In the genomic region with DNA sequence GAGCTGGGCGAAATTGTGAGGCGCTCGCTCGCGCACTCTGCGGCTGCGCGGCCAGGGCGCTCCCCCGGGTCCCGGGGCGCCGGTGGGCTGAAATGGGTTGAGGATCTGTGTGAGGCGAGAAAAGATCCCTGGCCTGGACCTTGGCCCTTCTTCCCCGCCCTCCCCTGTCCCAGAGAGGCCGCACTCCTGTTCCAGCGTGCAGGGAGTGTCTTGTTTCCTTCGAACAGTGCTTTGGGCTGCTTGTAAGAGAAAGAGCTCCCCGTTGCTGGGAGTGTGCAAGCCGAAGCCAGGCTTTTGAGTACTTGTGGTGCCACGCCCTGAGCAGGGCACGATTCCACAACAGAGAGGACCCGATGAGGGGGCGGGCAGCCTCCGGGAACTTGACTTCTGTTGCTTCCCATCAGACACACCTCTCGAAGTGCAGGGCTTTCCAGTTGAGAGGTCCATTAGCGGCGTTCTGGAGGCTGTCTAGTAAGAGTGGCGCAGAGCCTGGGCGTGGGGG, we compare ENCODE assay signal across 6 cellular contexts. TPM values are rescaled to one million over a fixed set of nuclear protein-coding genes. Genes with fewer than 3 reads are reported as not detected.
DNase-seq lines count a peak whose midpoint lies in the region; ATAC-seq and TF ChIP-seq lines count a peak whose summit lies in the region.

No MANE protein-coding gene starts in this region.

- CTCF ChIA-PET in Calu3 (lab: Charles Lee): interaction anchor here (1.1 to 1.6 kb wide), 3 partner anchors 50 to 54 kb away, joined by 3 to 4 read pairs (median 3); partner anchors contain the start of gene SH3GLB2

- no peak for DNase-seq in Calu3
- peak; percentile 31 for DNase-seq in NCI-H128 (lab: John Stamatoyannopoulos, UW; ENCODE audit: unreplicated experiment)
- DNase-seq in fibroblast of gingiva (ENCODE audit: low read depth): peak; percentile 16

- H3K36me3 ChIP-seq in subcutaneous abdominal adipose tissue (ENCODE audit: control insufficient read depth in 5 of 5, insufficient read depth in 5 of 5, low read length in 5 of 5): peaks cover 0 to 22% (median 17%) of the 10 kb centered on the region in 5 donors

- H3K4me1 ChIP-seq in subcutaneous abdominal adipose tissue (ENCODE audit: control insufficient read depth in 5 of 5, insufficient read depth in 5 of 5, low read length in 5 of 5): peaks cover 5 to 22% (median 19%) of the 10 kb centered on the region in 5 donors

- intact Hi-C loops in Calu3 (cut with micrococcal nuclease; ENCODE audit: unreplicated experiment): no loop called here

- peak overlapping the region; percentile 72 to 92 (median 82) for H3K4me3 ChIP-seq in subcutaneous abdominal adipose tissue (ENCODE audit: low read depth in 1 of 5, low read length in 5 of 5)

- no peak for TF ChIP-seq CTCF in Calu3 (IDR thresholded peaks at IDR 0.05; ENCODE audit: unreplicated experiment)

- no peaks in the 10 kb centered on the region for H3K27me3 ChIP-seq in subcutaneous abdominal adipose tissue (ENCODE audit: control insufficient read depth in 5 of 5, insufficient read depth in 4 of 5, low read length in 5 of 5)

- no peaks in the 10 kb centered on the region for H3K4me1 Mint-ChIP-seq in Calu3 (ENCODE audit: low read depth, unreplicated experiment)

- H3K9me3 ChIP-seq in subcutaneous abdominal adipose tissue (ENCODE audit: control insufficient read depth in 5 of 5, low read length in 5 of 5): no peaks in the 10 kb centered on the region

- no peaks in the 10 kb centered on the region for H3K27me3 Mint-ChIP-seq in Calu3 (ENCODE audit: unreplicated experiment)

- ATAC-seq in HG03378 (IDR thresholded peaks at IDR 0.05; ENCODE audit: unreplicated experiment) (no peak), HG02885 (IDR thresholded peaks at IDR 0.05; ENCODE audit: poor library complexity, unreplicated experiment) (no peak)

- H3K36me3 Mint-ChIP-seq in Calu3 (ENCODE audit: insufficient read depth, unreplicated experiment): peaks cover 31% of the 10 kb centered on the region

- H3K27ac Mint-ChIP-seq in Calu3 (ENCODE audit: unreplicated experiment): no peak overlapping the region

- H3K9me3 Mint-ChIP-seq in Calu3 (ENCODE audit: low read depth, unreplicated experiment): no peaks in the 10 kb centered on the region

- peak overlapping the region; percentile 79 for H3K4me3 Mint-ChIP-seq in Calu3 (ENCODE audit: low read depth, unreplicated experiment)

- H3K9ac ChIP-seq in subcutaneous abdominal adipose tissue (ENCODE audit: low read length in 5 of 5): peak overlapping the region in 4 of 5 donors; percentile 77 to 85 (median 82)

- peak overlapping the region; percentile 72 for H3K27ac ChIP-seq in subcutaneous abdominal adipose tissue (ENCODE audit: low read depth, low read length)

- TSS peak; percentile 56 for BruUV-seq in Calu3 (replicated peaks; lab: Mats Ljungman, UMichigan)

RNA-seq across cellular contexts. Expression of gene DOLPP1, which starts 0.5 kb away (rescaled TPM):
- 14.4 and 16.1 TPM in 2 replicates for total RNA-seq in Calu3 (2022)

RNA-seq across cellular contexts. Expression of gene CRAT, which starts 29.2 kb away (rescaled TPM):
- total RNA-seq in Calu3 (2022): 7.1 and 9.2 TPM in 2 replicates

RNA-seq across cellular contexts. Expression of gene PTPA, which starts 29.8 kb away (rescaled TPM):
- total RNA-seq in Calu3 (2022): 76.2 and 83.3 TPM in 2 replicates

RNA-seq across cellular contexts. Expression of gene MIGA2, which starts 45.0 kb away (rescaled TPM):
- 17.8 and 21.2 TPM in 2 replicates for total RNA-seq in Calu3 (2022)

RNA-seq across cellular contexts. Expression of gene SH3GLB2, which starts 53.3 kb away (rescaled TPM):
- total RNA-seq in Calu3 (2022): 66.5 and 83.8 TPM in 2 replicates
